In the genomic region with DNA sequence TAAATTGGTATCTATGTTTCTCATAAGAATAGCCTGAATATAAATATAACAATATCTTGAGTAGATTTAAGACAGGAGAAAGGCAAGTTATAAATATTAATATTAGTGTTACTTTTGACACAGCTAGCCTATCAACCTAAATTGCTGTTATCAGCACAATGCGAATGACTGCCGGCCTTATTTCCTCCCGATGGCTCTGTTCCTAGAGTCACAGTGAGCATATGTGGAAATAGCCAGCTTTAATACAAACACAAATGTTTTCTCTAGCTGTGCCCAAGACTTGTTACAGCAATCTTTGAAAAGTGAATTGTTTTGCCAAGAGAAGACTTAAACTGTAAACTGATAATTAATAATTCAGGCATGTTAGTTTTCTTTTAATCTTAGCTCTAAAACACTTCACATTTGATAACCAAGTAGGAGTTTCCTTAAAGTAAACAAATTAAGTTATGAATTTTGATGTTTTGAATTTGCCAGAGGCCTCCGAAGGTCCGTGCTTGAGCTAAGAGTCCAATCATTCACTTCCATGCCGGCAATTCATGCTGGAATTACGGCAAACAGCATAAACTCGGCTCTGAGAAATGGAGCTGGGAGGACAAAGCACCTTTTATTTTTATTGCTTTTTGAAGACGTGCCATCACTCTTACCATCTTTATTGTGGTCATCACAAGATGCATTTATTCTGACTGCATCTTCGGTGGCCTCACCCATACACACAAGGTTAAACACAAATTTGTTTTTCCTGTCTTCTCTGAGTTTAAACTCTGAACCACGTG, we compare ENCODE assay signal across 18 cellular contexts.
DNase-seq lines count a peak whose midpoint lies in the region; ATAC-seq and TF ChIP-seq lines count a peak whose summit lies in the region.
"Had no signal": no experiment of that assay in that cellular context is flagged by ENCODE, and none has a peak within 500 bp of the region (broad histone marks: within the 10 kb centered on the region; RNA-seq: fewer than 3 reads in every experiment).

No MANE protein-coding gene starts in this region.

- H3K36me3 ChIP-seq in adipocyte (ENCODE audit: control insufficient read depth, insufficient read depth, low read length, severe bottlenecking) (no peaks in the 10 kb centered on the region), gastroesophageal sphincter (no peaks in the 10 kb centered on the region), stomach (no peaks in the 10 kb centered on the region)

- intact Hi-C loops in stomach (cut with DNase I; ENCODE audit: low total_unique reads): no loop called here
- intact Hi-C loops in dorsolateral prefrontal cortex (cut with DNase I): no loop called here

- H3K27ac ChIP-seq in gastroesophageal sphincter: no peak overlapping the region
- H3K27ac ChIP-seq in stomach: peak overlapping the region in 3 of 5 donors; percentile 37 to 44 (median 39)
- no peak overlapping the region for H3K27ac ChIP-seq in dorsolateral prefrontal cortex

- TF ChIP-seq CTCF in gastroesophageal sphincter (IDR thresholded peaks at IDR 0.05) (no peak), stomach (IDR thresholded peaks at IDR 0.05) (no peak), dorsolateral prefrontal cortex (IDR thresholded peaks at IDR 0.05 in 54 of 56, conservative IDR thresholded peaks at IDR 0.05 in 2 of 56; ENCODE audit: low read depth in 1 of 56, partially characterized antibody in 56 of 56) (no peak)

- H3K4me3 ChIP-seq in adipocyte (ENCODE audit: low read length) (peak overlapping the region; percentile 71), gastroesophageal sphincter (no peak overlapping the region), stomach (peak overlapping the region in 2 of 4 donors; percentile 10 to 15), dorsolateral prefrontal cortex (peak overlapping the region in 19 of 59 donors; percentile 1 to 45 (median 23))
- H3K4me3 ChIP-seq: K562 had no signal

- DNase-seq in HCEC 1CT: peak; percentile 39
- no peak for DNase-seq in adipocyte (ENCODE audit: low read depth)
- peak; percentile 26 for DNase-seq in stomach
- no peak for DNase-seq in RPMI8226
- no peak for DNase-seq in SHP77 treated with DMSO at 0.1 percent for 48 hours (lab: John Stamatoyannopoulos, UW)
- no peak for DNase-seq in dorsolateral prefrontal cortex
- DNase-seq: activated CD4-positive, alpha-beta T cell treated with anti-CD3 and anti-CD28 coated beads for 1 hour; activated CD8-positive, alpha-beta memory T cell treated with anti-CD3 and anti-CD28 coated beads, Interleukin-2, amount 50 U/mL, for 4 hours; activated naive CD4-positive, alpha-beta T cell; naive thymus-derived CD8-positive, alpha-beta T cell; NCI-H1105 treated with DMSO at 0.1 percent for 48 hours; NCI-H2171; NK-92 treated with Interleukin-12 subunit alpha and Interleukin-12 subunit beta, amount 100 ng/mL, for 24 hours; T-helper 2 cell had no signal

- peak; percentile 50 for ATAC-seq in gastroesophageal sphincter
- ATAC-seq in GM21515 (IDR thresholded peaks at IDR 0.05; ENCODE audit: unreplicated experiment): no peak
- ATAC-seq: HCT116; K562; naive thymus-derived CD8-positive, alpha-beta T cell had no signal

- TF ChIP-seq POLR2A in gastroesophageal sphincter (IDR thresholded peaks at IDR 0.05): no peak
- no peak for TF ChIP-seq POLR2A in stomach (IDR thresholded peaks at IDR 0.05)

- H3K27me3 ChIP-seq in adipocyte (replicated peaks; ENCODE audit: control insufficient read depth, insufficient read depth, low read length) (no peaks in the 10 kb centered on the region), gastroesophageal sphincter (no peaks in the 10 kb centered on the region), stomach (no peaks in the 10 kb centered on the region), dorsolateral prefrontal cortex (peaks cover 0 to 10% (median 0%) of the 10 kb centered on the region in 45 donors)

- peak overlapping the region; percentile 82 for H3K9ac ChIP-seq in adipocyte (ENCODE audit: low read length)

- WGBS in gastroesophageal sphincter (ENCODE audit: low coverage in 1 of 2), 2 donors: 14 to 23% methylated on average over 10 to 11 of the region's 11 CpGs
- 18 to 29% (median 25%) methylated on average over 11 of the region's 11 CpGs for WGBS in stomach, 5 donors

- H3K4me1 ChIP-seq in adipocyte (ENCODE audit: control insufficient read depth, insufficient read depth, low read length) (peaks cover 15% of the 10 kb centered on the region), gastroesophageal sphincter (peaks cover 0 to 10% (median 0%) of the 10 kb centered on the region in 3 donors), stomach (peaks cover 0 to 15% (median 7%) of the 10 kb centered on the region in 4 donors)

- H3K9me3 ChIP-seq in adipocyte (ENCODE audit: control insufficient read depth, low read length): no peaks in the 10 kb centered on the region
- H3K9me3 ChIP-seq in gastroesophageal sphincter: no peaks in the 10 kb centered on the region
- H3K9me3 ChIP-seq in stomach: no peaks in the 10 kb centered on the region

- TF ChIP-seq EP300 in gastroesophageal sphincter (IDR thresholded peaks at IDR 0.05) (no peak), stomach (IDR thresholded peaks at IDR 0.05) (no peak)

Comparison
In these comparisons a context has a peak if more than half of its experiments do, and no peak if none do; other contexts are left out.
1. DNase-seq: peak in HCEC 1CT (single experiment) and stomach (single experiment); none in adipocyte (single experiment), RPMI8226 (single experiment), SHP77 treated with DMSO at 0.1 percent for 48 hours (single experiment) and dorsolateral prefrontal cortex (0 of 10).
2. H3K27ac ChIP-seq: peak in stomach (3 of 5); none in gastroesophageal sphincter (0 of 4) and dorsolateral prefrontal cortex (0 of 59).